1 cellular context compared by ENCODE assay signal in the genomic region with DNA sequence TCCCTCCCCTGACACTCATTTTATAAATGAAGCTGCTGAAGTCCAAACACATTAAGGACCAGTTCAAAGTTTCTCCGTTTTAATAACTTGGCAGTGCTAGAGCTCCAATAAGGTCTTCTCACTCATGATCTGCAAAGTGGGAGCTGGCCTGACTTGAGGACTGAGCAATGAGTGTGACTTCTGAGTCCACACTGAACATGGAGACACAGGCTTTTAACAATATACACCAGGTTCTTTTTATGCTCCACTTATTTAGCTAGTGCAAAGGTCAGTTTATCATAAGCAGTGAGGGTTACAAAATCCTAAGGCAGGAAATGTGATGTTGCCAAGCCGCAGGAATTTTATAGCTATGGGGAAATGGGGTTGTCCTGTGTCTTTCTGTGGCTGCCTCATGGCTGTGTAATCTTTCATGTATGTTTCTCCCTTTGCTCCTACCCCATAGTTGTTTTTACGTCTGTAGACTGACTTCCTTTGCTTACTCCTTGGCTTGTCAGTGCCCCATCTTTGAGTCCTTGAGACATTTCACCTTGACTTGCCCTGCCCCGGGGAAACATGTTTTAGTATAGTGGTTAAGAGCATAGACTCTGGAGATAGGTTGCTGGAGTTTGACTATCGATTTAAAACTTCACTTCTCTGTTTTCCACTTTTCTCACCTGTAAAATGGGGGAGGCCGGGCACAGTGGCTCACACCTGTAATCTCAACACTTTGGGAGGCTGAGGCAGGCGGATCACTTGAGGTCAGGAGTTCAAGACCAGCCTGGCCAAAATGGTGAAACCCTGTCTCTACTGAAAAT.
TF ChIP-seq lines count a peak whose summit lies in the region.

No MANE protein-coding gene starts in this region.

TF ChIP-seq in A549, 52 proteins besides CTCF, POLR2A, EP300 and RAD21 (continued from another document):
- TF ChIP-seq, protein P1, sequence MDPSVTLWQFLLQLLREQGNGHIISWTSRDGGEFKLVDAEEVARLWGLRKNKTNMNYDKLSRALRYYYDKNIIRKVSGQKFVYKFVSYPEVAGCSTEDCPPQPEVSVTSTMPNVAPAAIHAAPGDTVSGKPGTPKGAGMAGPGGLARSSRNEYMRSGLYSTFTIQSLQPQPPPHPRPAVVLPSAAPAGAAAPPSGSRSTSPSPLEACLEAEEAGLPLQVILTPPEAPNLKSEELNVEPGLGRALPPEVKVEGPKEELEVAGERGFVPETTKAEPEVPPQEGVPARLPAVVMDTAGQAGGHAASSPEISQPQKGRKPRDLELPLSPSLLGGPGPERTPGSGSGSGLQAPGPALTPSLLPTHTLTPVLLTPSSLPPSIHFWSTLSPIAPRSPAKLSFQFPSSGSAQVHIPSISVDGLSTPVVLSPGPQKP (IDR thresholded peaks at IDR 0.05; ENCODE audit: low read depth, low read length), result no peak
- TF ChIP-seq KDM1A (IDR thresholded peaks at IDR 0.05; ENCODE audit: low read depth) (no peak), REST (IDR thresholded peaks at IDR 0.05) (no peak), POLR2AphosphoS2 (conservative IDR thresholded peaks at IDR 0.05; ENCODE audit: low read length) (no peak), CBX8 (IDR thresholded peaks at IDR 0.05) (no peak), HMGXB4 (CRISPR knock-in tag; IDR thresholded peaks at IDR 0.05; ENCODE audit: borderline replicate concordance) (no peak), PHF8 (IDR thresholded peaks at IDR 0.05; ENCODE audit: borderline replicate concordance, low read depth) (no peak), FOSL2 (IDR thresholded peaks at IDR 0.05) (peak; percentile 16; the same call in 1 of the 2 replicates), FOSL2 (CRISPR knock-in tag; IDR thresholded peaks at IDR 0.05) (peak; percentile 72), CHD2 (IDR thresholded peaks at IDR 0.05; ENCODE audit: low read length, partially characterized antibody) (no peak), MYC (IDR thresholded peaks at IDR 0.05; ENCODE audit: borderline replicate concordance, low read length) (peak; percentile 25; the same call in 1 of the 2 replicates), HDAC2 (IDR thresholded peaks at IDR 0.05) (no peak), KDM5A (IDR thresholded peaks at IDR 0.05) (no peak), RFX5 (IDR thresholded peaks at IDR 0.05) (no peak), HEYL (CRISPR knock-in tag; IDR thresholded peaks at IDR 0.05) (no peak), SREBF2 (IDR thresholded peaks at IDR 0.05) (no peak), MAZ (IDR thresholded peaks at IDR 0.05; ENCODE audit: borderline replicate concordance, low read depth, low read length) (no peak), ESRRA (IDR thresholded peaks at IDR 0.05; ENCODE audit: borderline replicate concordance, low read length) (no peak), ZFP36 (IDR thresholded peaks at IDR 0.05; ENCODE audit: borderline replicate concordance, partially characterized antibody) (no peak), JUNB (IDR thresholded peaks at IDR 0.05) (no peak; the same call in 1 of the 2 replicates), BHLHE40 (IDR thresholded peaks at IDR 0.05; ENCODE audit: low read depth, low read length) (no peak), SMC3 (IDR thresholded peaks at IDR 0.05) (peak; percentile 28; the same call in 2 of the 3 replicates), CEBPB (IDR thresholded peaks at IDR 0.05) (peak; percentile 93 to 97), MAFK (IDR thresholded peaks at IDR 0.05; ENCODE audit: partially characterized antibody) (no peak), HOXA7 (CRISPR knock-in tag; IDR thresholded peaks at IDR 0.05) (no peak), PBX3 (IDR thresholded peaks at IDR 0.05) (no peak), FOXS1 (CRISPR knock-in tag; IDR thresholded peaks at IDR 0.05) (no peak), RARB (CRISPR knock-in tag; IDR thresholded peaks at IDR 0.05) (no peak), ZNF302 (CRISPR knock-in tag; IDR thresholded peaks at IDR 0.05) (peak; percentile 4; the same call in 1 of the 2 replicates), HOXB13 (CRISPR knock-in tag; IDR thresholded peaks at IDR 0.05; ENCODE audit: low read depth) (peak; percentile 53; the same call in 1 of the 2 replicates), ZC3H11A (IDR thresholded peaks at IDR 0.05) (no peak), NPAS2 (CRISPR knock-in tag; IDR thresholded peaks at IDR 0.05; ENCODE audit: borderline replicate concordance) (no peak)
- TF ChIP-seq, protein P2, sequence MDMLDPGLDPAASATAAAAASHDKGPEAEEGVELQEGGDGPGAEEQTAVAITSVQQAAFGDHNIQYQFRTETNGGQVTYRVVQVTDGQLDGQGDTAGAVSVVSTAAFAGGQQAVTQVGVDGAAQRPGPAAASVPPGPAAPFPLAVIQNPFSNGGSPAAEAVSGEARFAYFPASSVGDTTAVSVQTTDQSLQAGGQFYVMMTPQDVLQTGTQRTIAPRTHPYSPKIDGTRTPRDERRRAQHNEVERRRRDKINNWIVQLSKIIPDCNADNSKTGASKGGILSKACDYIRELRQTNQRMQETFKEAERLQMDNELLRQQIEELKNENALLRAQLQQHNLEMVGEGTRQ (IDR thresholded peaks at IDR 0.05), result no peak
- TF ChIP-seq, protein P3, sequence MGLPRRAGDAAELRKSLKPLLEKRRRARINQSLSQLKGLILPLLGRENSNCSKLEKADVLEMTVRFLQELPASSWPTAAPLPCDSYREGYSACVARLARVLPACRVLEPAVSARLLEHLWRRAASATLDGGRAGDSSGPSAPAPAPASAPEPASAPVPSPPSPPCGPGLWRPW (IDR thresholded peaks at IDR 0.05), result peak; percentile 88
